ENCODE assay signal across 14 cellular contexts in the genomic region with DNA sequence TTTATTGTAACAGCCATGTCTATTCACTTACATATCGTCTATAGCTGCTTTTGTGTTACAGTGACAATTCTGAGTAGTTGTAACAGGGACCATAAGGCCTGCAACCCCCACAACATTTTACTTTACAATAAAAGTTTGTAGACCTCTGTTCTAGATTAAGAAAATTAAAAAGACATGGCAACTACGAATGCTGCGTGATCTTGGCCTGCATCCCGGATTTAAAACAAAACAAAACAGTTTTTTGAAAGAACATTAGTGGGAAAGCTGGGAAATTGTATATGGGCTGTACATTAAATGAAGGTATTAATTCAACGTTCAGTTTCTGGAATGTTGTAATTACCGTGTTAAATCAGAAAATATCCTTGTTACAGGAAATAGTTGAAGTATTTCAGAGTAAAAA.
A peak's percentile ranks its signal among the peaks of the same experiment; 100 is the strongest.
DNase-seq lines count a peak whose midpoint lies in the region; ATAC-seq lines count a peak whose summit lies in the region.
"Had no signal": no experiment of that assay in that cellular context is flagged by ENCODE, and none has a peak within 500 bp of the region (broad histone marks: within the 10 kb centered on the region; RNA-seq: fewer than 3 reads in every experiment).

No MANE protein-coding gene starts in this region.

- H3K36me3 ChIP-seq in GM23248 (ENCODE audit: low read depth), result no peaks in the 10 kb centered on the region
- H3K36me3 ChIP-seq: BLaER1 had no signal

- H3K4me2 ChIP-seq in GM23248 (ENCODE audit: unreplicated experiment), result peak overlapping the region; percentile 6
- H3K4me2 ChIP-seq: BLaER1 had no signal

- in situ Hi-C loops in GM23248 (cut with MboI), result loop anchor here (10.0 to 25.0 kb wide), 2 partner anchors 245 to 403 kb away; no protein-coding TSS in a partner anchor

- no peaks in the 10 kb centered on the region for H3K9me2 ChIP-seq in GM23248 (ENCODE audit: insufficient read depth)

- no peaks in the 10 kb centered on the region for H3K27me3 ChIP-seq in GM23248 (replicated peaks; ENCODE audit: insufficient read depth)
- H3K27me3 ChIP-seq: BLaER1 had no signal

- H4K20me1 ChIP-seq in GM23248 (ENCODE audit: insufficient read depth), result no peaks in the 10 kb centered on the region
- H4K20me1 ChIP-seq: BLaER1 had no signal

- peak overlapping the region; percentile 39; the same call in 1 of the 2 replicates for H3K27ac ChIP-seq in GM23248
- H3K27ac ChIP-seq: BLaER1 had no signal

- H3K9me3 ChIP-seq in GM23248 (ENCODE audit: low read depth), result no peaks in the 10 kb centered on the region
- H3K9me3 ChIP-seq: BLaER1 had no signal

- DNase-seq in GM23248 (peak; percentile 35), dedifferentiated amniotic fluid mesenchymal stem cell (ENCODE audit: extremely low spot score) (peak; percentile 31), fibroblast of the conjunctiva (ENCODE audit: low read depth) (peak; percentile 27), skeletal muscle cell (ENCODE audit: low read depth) (peak; percentile 12), NCI-H1092 treated with DMSO at 0.1 percent for 48 hours (lab: John Stamatoyannopoulos, UW) (no peak), NCI-H2171 treated with DMSO at 0.1 percent for 48 hours (lab: John Stamatoyannopoulos, UW) (no peak)
- DNase-seq: DND-41, GDM1, GOT3, NCI-H1436 treated with DMSO at 0.1 percent for 48 hours, NCI-H2081, NCI-H510A treated with DMSO at 0.1 percent for 48 hours had no signal

- peaks cover 7% of the 10 kb centered on the region for H3F3A ChIP-seq in GM23248 (ENCODE audit: insufficient read depth)

- H3K4me3 ChIP-seq in GM23248, result no peak overlapping the region
- H3K4me3 ChIP-seq in skeletal muscle cell (ENCODE audit: low read depth, low read length), result no peak overlapping the region
- H3K4me3 ChIP-seq: BLaER1 had no signal

- H3K4me1 ChIP-seq in GM23248 (ENCODE audit: insufficient read depth), result peaks cover 16% of the 10 kb centered on the region

- WGBS in GM23248 (ENCODE audit: low coverage in 1 of 2, low lambda C conversion rate in 2 of 2, missing lambda C conversion rate in 2 of 2), 2 experiments, result 12% methylated on average over 6 of the region's 6 CpGs

- H3K79me2 ChIP-seq in GM23248 (ENCODE audit: insufficient read depth), result no peaks in the 10 kb centered on the region

- peak overlapping the region; percentile 29; the same call in 1 of the 2 replicates for H2AFZ ChIP-seq in GM23248

- no peak overlapping the region for H3K9ac ChIP-seq in GM23248
- H3K9ac ChIP-seq: BLaER1 had no signal

- no peak for ATAC-seq in GM21717 (IDR thresholded peaks at IDR 0.05; ENCODE audit: unreplicated experiment)

Comparison
In these comparisons a context has a peak if more than half of its experiments do, and no peak if none do; other contexts are left out.
1. DNase-seq: peak in GM23248 (single experiment), dedifferentiated amniotic fluid mesenchymal stem cell (single experiment), fibroblast of the conjunctiva (single experiment) and skeletal muscle cell (single experiment); none in NCI-H1092 treated with DMSO at 0.1 percent for 48 hours (single experiment) and NCI-H2171 treated with DMSO at 0.1 percent for 48 hours (single experiment).